Comparison of ENCODE assay signal across 8 cellular contexts in genomic region chr14:100297320-100298300, GRCh38. TPM values are rescaled to one million over a fixed set of nuclear protein-coding genes. Genes with fewer than 3 reads are reported as not detected.
DNase-seq lines count a peak whose midpoint lies in the region; ATAC-seq and TF ChIP-seq lines count a peak whose summit lies in the region.

No MANE protein-coding gene starts in this region.

- no peaks in the 10 kb centered on the region for H3K36me3 ChIP-seq in GM23248 (ENCODE audit: low read depth)

- DNase-seq in GM12865 (ENCODE audit: low read depth): peak; percentile 78
- DNase-seq in GM23248: peak; percentile 87
- peak; percentile 88 for DNase-seq in NAMALWA (ENCODE audit: low spot score)
- peak; percentile 41 for DNase-seq in non-pigmented ciliary epithelial cell (ENCODE audit: low read depth)
- no peak for DNase-seq in HK-2 (ENCODE audit: unreplicated experiment)
- DNase-seq in foreskin keratinocyte: no peak
- no peak for DNase-seq in NCI-H2107 (lab: John Stamatoyannopoulos, UW)

- no peaks in the 10 kb centered on the region for H3K9me3 ChIP-seq in GM23248 (ENCODE audit: low read depth)

- no peaks in the 10 kb centered on the region for H3K79me2 ChIP-seq in GM23248 (ENCODE audit: insufficient read depth)

- ATAC-seq in esophagus mucosa (peak; percentile 61), foreskin keratinocyte (no peak)

- H3K4me3 ChIP-seq in GM12865 (ENCODE audit: low read depth, low read length): no peak overlapping the region
- no peak overlapping the region for H3K4me3 ChIP-seq in GM23248

- peak overlapping the region; percentile 78 for H3K9ac ChIP-seq in GM23248

- WGBS in GM23248 (ENCODE audit: low coverage in 1 of 2, low lambda C conversion rate in 2 of 2, missing lambda C conversion rate in 2 of 2), 2 experiments: 31 to 34% methylated on average over 30 of the region's 30 CpGs

- peaks cover 15% of the 10 kb centered on the region for H3K4me1 ChIP-seq in GM23248 (ENCODE audit: insufficient read depth)
- no peaks in the 10 kb centered on the region for H3K4me1 ChIP-seq in foreskin keratinocyte

- peak overlapping the region; percentile 63 for H3K27ac ChIP-seq in GM23248
- no peak overlapping the region for H3K27ac ChIP-seq in foreskin keratinocyte

- H3K4me2 ChIP-seq in GM23248 (ENCODE audit: unreplicated experiment): peak overlapping the region; percentile 36

- in situ Hi-C loops in GM23248 (cut with MboI): no loop called here

- H3K27me3 ChIP-seq in GM23248 (replicated peaks; ENCODE audit: insufficient read depth) (no peaks in the 10 kb centered on the region), foreskin keratinocyte (no peaks in the 10 kb centered on the region)

- no peaks in the 10 kb centered on the region for H3K9me2 ChIP-seq in GM23248 (ENCODE audit: insufficient read depth)

- H3F3A ChIP-seq in GM23248 (ENCODE audit: insufficient read depth): no peaks in the 10 kb centered on the region

- TF ChIP-seq CTCF in GM12865 (IDR thresholded peaks at IDR 0.05; ENCODE audit: insufficient read depth, low read depth, low read length, missing control alignments) (no peak), foreskin keratinocyte (conservative IDR thresholded peaks at IDR 0.05) (no peak)

- H2AFZ ChIP-seq in GM23248: peak overlapping the region; percentile 67

- no peaks in the 10 kb centered on the region for H4K20me1 ChIP-seq in GM23248 (ENCODE audit: insufficient read depth)

RNA-seq across cellular contexts. Expression of gene SLC25A29, which starts 8.6 kb away (rescaled TPM):
- total RNA-seq in GM23248 (2014; rRNA removed; shearing (Covaris generic)): 11.8 and 12.0 TPM in 2 replicates
- polyA plus RNA-seq in GM23248 (2016; fragmentation: Nextera tagmentation; extraction: Ambion mirVana) (5.5 TPM in 2 replicates), foreskin keratinocyte (12.8 and 13.2 TPM in 2 replicates)
- total RNA-seq in esophagus mucosa (15.5 TPM), foreskin keratinocyte (10.5 and 12.0 TPM in 2 replicates)

RNA-seq across cellular contexts. Expression of gene SLC25A47, which starts 25.5 kb away (rescaled TPM):
- not detected in 2 replicates for total RNA-seq in GM23248 (2014; rRNA removed; shearing (Covaris generic))
- polyA plus RNA-seq in GM23248 (2016; fragmentation: Nextera tagmentation; extraction: Ambion mirVana): not detected in 2 replicates
- total RNA-seq in esophagus mucosa: not detected
- not detected in 2 replicates for total RNA-seq in foreskin keratinocyte
- not detected in 2 replicates for polyA plus RNA-seq in foreskin keratinocyte

RNA-seq across cellular contexts. Expression of gene YY1, which starts 58.7 kb away (rescaled TPM):
- 43.3 and 45.3 TPM in 2 replicates for total RNA-seq in GM23248 (2014; rRNA removed; shearing (Covaris generic))
- polyA plus RNA-seq in GM23248 (2016; fragmentation: Nextera tagmentation; extraction: Ambion mirVana) (34.9 and 38.2 TPM in 2 replicates), foreskin keratinocyte (38.3 and 49.4 TPM in 2 replicates)
- total RNA-seq in esophagus mucosa (44.5 TPM), foreskin keratinocyte (51.8 and 52.9 TPM in 2 replicates)

Comparison
In these comparisons a context has a peak if more than half of its experiments do, and no peak if none do; other contexts are left out.
1. DNase-seq: peak in GM12865 (single experiment), GM23248 (single experiment), NAMALWA (single experiment) and non-pigmented ciliary epithelial cell (single experiment); none in HK-2 (single experiment), foreskin keratinocyte (0 of 2) and NCI-H2107 (single experiment).